1 cellular context compared by ENCODE assay signal in genomic region chr2:149587950-149588487, GRCh38.
TF ChIP-seq lines count a peak whose summit lies in the region.

No MANE protein-coding gene starts in this region.

TF ChIP-seq in GM23338, 12 proteins besides CTCF, POLR2A, EP300 and RAD21 (continued from another document):
- TF ChIP-seq ZNF462 (CRISPR knock-in tag; IDR thresholded peaks at IDR 0.05) (no peak), EZH2phosphoT487 (IDR thresholded peaks at IDR 0.05; ENCODE audit: unreplicated experiment) (no peak), CREB1 (CRISPR knock-in tag; IDR thresholded peaks at IDR 0.05; ENCODE audit: low read depth) (no peak), ZNF114 (CRISPR knock-in tag; IDR thresholded peaks at IDR 0.05) (no peak), EZH2 (IDR thresholded peaks at IDR 0.05; ENCODE audit: low read depth, unreplicated experiment) (no peak), ETS1 (IDR thresholded peaks at IDR 0.05) (no peak), JUNB (IDR thresholded peaks at IDR 0.05; ENCODE audit: unreplicated experiment) (no peak), STAT1 (IDR thresholded peaks at IDR 0.05; ENCODE audit: unreplicated experiment) (no peak), POLR2AphosphoS5 (IDR thresholded peaks at IDR 0.05; ENCODE audit: low read depth) (no peak)
